15 cellular contexts compared by ENCODE assay signal in the genomic region with DNA sequence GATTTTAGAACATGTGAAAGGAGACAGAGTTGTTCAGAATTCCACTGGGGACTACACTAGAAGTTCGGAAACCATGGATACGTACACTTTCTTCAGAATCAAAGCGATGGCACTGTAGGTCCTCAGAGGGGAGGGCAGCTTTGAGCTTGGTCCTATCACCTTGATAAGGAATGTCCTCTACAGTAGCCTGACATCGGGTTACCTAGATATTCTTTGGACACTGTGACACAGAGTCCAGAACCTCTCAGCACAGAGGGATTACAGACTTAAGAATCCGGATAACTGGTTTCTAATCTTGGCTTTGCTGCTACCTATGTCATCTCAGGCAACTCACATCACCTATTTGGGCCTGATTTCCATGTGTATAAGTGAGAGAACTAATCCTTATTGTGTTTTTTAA. TPM values are rescaled to one million over a fixed set of nuclear protein-coding genes. Genes with fewer than 3 reads are reported as not detected.
DNase-seq lines count a peak whose midpoint lies in the region; ATAC-seq and TF ChIP-seq lines count a peak whose summit lies in the region.
"Had no signal": no experiment of that assay in that cellular context is flagged by ENCODE, and none has a peak within 500 bp of the region (broad histone marks: within the 10 kb centered on the region; RNA-seq: fewer than 3 reads in every experiment).

No MANE protein-coding gene starts in this region.

- H3K27me3 ChIP-seq in right cardiac atrium (ENCODE audit: control insufficient read depth, insufficient read depth) (no peaks in the 10 kb centered on the region), esophagus muscularis mucosa (no peaks in the 10 kb centered on the region), A673 (replicated peaks; ENCODE audit: insufficient read depth, low read depth, low read length, poor library complexity) (no peaks in the 10 kb centered on the region)
- H3K27me3 ChIP-seq in CD8-positive, alpha-beta memory T cell (ENCODE audit: insufficient read depth, low read length, poor library complexity, severe bottlenecking): no peaks in the 10 kb centered on the region

- POLR2A ChIA-PET in CD8-positive, alpha-beta memory T cell (lab: Charles Lee): no interaction called here
- POLR2A ChIA-PET in A673 (lab: Charles Lee; ENCODE audit: low non-redundant PET): no interaction called here

- peak overlapping the region in 5 of 7 donors; percentile 8 to 61 (median 22) for H3K4me3 Mint-ChIP-seq in CD8-positive, alpha-beta memory T cell
- no peak overlapping the region for H3K4me3 Mint-ChIP-seq in activated naive CD8-positive, alpha-beta T cell treated with anti-CD3 and anti-CD28 coated beads for 36 hours
- H3K4me3 Mint-ChIP-seq in natural killer cell treated with Interleukin-12 subunit alpha and Interleukin-12 subunit beta and Interleukin-15 and Interleukin-18, amount 100 ng/mL, for 72 hours: no peak overlapping the region

- H3K4me1 Mint-ChIP-seq in CD8-positive, alpha-beta memory T cell: peaks cover 82 to 97% (median 94%) of the 10 kb centered on the region in 3 donors
- peaks cover 84% of the 10 kb centered on the region for H3K4me1 Mint-ChIP-seq in activated naive CD8-positive, alpha-beta T cell treated with anti-CD3 and anti-CD28 coated beads for 36 hours
- H3K4me1 Mint-ChIP-seq in natural killer cell treated with Interleukin-12 subunit alpha and Interleukin-12 subunit beta and Interleukin-15 and Interleukin-18, amount 100 ng/mL, for 72 hours (ENCODE audit: low read depth in 2 of 2): peaks cover 52 to 55% of the 10 kb centered on the region in 2 donors

- peaks cover 15% of the 10 kb centered on the region for H3K36me3 ChIP-seq in CD8-positive, alpha-beta memory T cell (ENCODE audit: insufficient read depth, low read length)
- peaks cover 0 to 35% (median 2%) of the 10 kb centered on the region in 4 donors for H3K36me3 ChIP-seq in esophagus muscularis mucosa
- H3K36me3 ChIP-seq in A673 (ENCODE audit: insufficient read depth, low read length, poor library complexity, severe bottlenecking): peaks cover 71% of the 10 kb centered on the region

- no peak overlapping the region for H3K27ac ChIP-seq in right cardiac atrium (ENCODE audit: low read length)
- H3K27ac ChIP-seq in CD8-positive, alpha-beta memory T cell (ENCODE audit: low read depth, low read length): no peak overlapping the region
- no peak overlapping the region for H3K27ac ChIP-seq in esophagus muscularis mucosa (replicated peaks in 1 of 4)
- no peak overlapping the region for H3K27ac ChIP-seq in A673 (ENCODE audit: low read depth, low read length, poor library complexity, severe bottlenecking)
- H3K27ac ChIP-seq: KMS-11 had no signal

- no peak for TF ChIP-seq CTCF in esophagus muscularis mucosa (IDR thresholded peaks at IDR 0.05)
- TF ChIP-seq CTCF in A673 (conservative IDR thresholded peaks at IDR 0.05; ENCODE audit: low read depth, low read length): no peak

- no peak for TF ChIP-seq EP300 in esophagus muscularis mucosa (IDR thresholded peaks at IDR 0.05)

- DNase-seq in Right ventricle myocardium inferior (ENCODE audit: missing footprints) (no peak), right cardiac atrium (no peak), esophagus muscularis mucosa (ENCODE audit: extremely low spot score) (no peak), A673 (ENCODE audit: low spot score) (no peak)
- DNase-seq in CD8-positive, alpha-beta memory T cell: no peak
- no peak for DNase-seq in activated naive CD8-positive, alpha-beta T cell treated with anti-CD3 and anti-CD28 coated beads for 36 hours
- no peak for DNase-seq in natural killer cell treated with Interleukin-12 subunit alpha and Interleukin-12 subunit beta and Interleukin-15 and Interleukin-18, amount 100 ng/mL, for 72 hours (ENCODE audit: low spot score)
- DNase-seq: ACHN, H7, NCI-H1092, NCI-H2107, NCI-H226, NCI-H526 treated with DMSO at 0.1 percent for 48 hours, PC-3 had no signal

- no peaks in the 10 kb centered on the region for H3K27me3 Mint-ChIP-seq in CD8-positive, alpha-beta memory T cell
- H3K27me3 Mint-ChIP-seq in activated naive CD8-positive, alpha-beta T cell treated with anti-CD3 and anti-CD28 coated beads for 36 hours: no peaks in the 10 kb centered on the region
- H3K27me3 Mint-ChIP-seq in natural killer cell treated with Interleukin-12 subunit alpha and Interleukin-12 subunit beta and Interleukin-15 and Interleukin-18, amount 100 ng/mL, for 72 hours: no peaks in the 10 kb centered on the region

- ATAC-seq in Right ventricle myocardium inferior: peak; percentile 54
- no peak for ATAC-seq in right cardiac atrium
- ATAC-seq in natural killer cell treated with Interleukin-12 subunit alpha and Interleukin-12 subunit beta and Interleukin-15 and Interleukin-18, amount 100 ng/mL, for 72 hours: no peak
- ATAC-seq: PC-3 had no signal

- H3K9me3 Mint-ChIP-seq in CD8-positive, alpha-beta memory T cell: no peaks in the 10 kb centered on the region
- H3K9me3 Mint-ChIP-seq in activated naive CD8-positive, alpha-beta T cell treated with anti-CD3 and anti-CD28 coated beads for 36 hours: peaks cover 9% of the 10 kb centered on the region
- H3K9me3 Mint-ChIP-seq in natural killer cell treated with Interleukin-12 subunit alpha and Interleukin-12 subunit beta and Interleukin-15 and Interleukin-18, amount 100 ng/mL, for 72 hours: no peaks in the 10 kb centered on the region

- H3K4me1 ChIP-seq in right cardiac atrium (ENCODE audit: control insufficient read depth, insufficient read depth, low read length) (peaks cover 11% of the 10 kb centered on the region), esophagus muscularis mucosa (peaks cover 51 to 69% (median 61%) of the 10 kb centered on the region in 4 donors), A673 (ENCODE audit: insufficient read depth, low read length, poor library complexity, severe bottlenecking) (no peaks in the 10 kb centered on the region)
- H3K4me1 ChIP-seq in CD8-positive, alpha-beta memory T cell (ENCODE audit: insufficient read depth, low read length): peaks cover 78% of the 10 kb centered on the region

- CTCF ChIA-PET in CD8-positive, alpha-beta memory T cell (lab: Charles Lee): interaction anchor here (1.0 to 4.1 kb wide), 2 partner anchors 8 to 37 kb away, joined by 3 to 15 read pairs; no protein-coding TSS in a partner anchor
- CTCF ChIA-PET in A673 (lab: Charles Lee): no interaction called here

- intact Hi-C loops in Right ventricle myocardium inferior (cut with DNase I) (no loop called here), right cardiac atrium (cut with DNase I) (no loop called here), esophagus muscularis mucosa (cut with DNase I) (no loop called here), A673 (cut with micrococcal nuclease; ENCODE audit: unreplicated experiment) (no loop called here)

- peak overlapping the region; percentile 59 to 89 (median 70) for H3K27ac Mint-ChIP-seq in CD8-positive, alpha-beta memory T cell
- H3K27ac Mint-ChIP-seq in activated naive CD8-positive, alpha-beta T cell treated with anti-CD3 and anti-CD28 coated beads for 36 hours: peak overlapping the region; percentile 72
- H3K27ac Mint-ChIP-seq in natural killer cell treated with Interleukin-12 subunit alpha and Interleukin-12 subunit beta and Interleukin-15 and Interleukin-18, amount 100 ng/mL, for 72 hours: peak overlapping the region; percentile 33 to 84

- H3K9me3 ChIP-seq in right cardiac atrium (ENCODE audit: control insufficient read depth, low read length) (no peaks in the 10 kb centered on the region), esophagus muscularis mucosa (no peaks in the 10 kb centered on the region), A673 (ENCODE audit: low read depth, low read length, poor library complexity, severe bottlenecking) (no peaks in the 10 kb centered on the region)
- H3K9me3 ChIP-seq in CD8-positive, alpha-beta memory T cell (ENCODE audit: low read length): no peaks in the 10 kb centered on the region

- BruUV-seq in A673 (replicated peaks; lab: Mats Ljungman, UMichigan): no TSS peak

- no peak for TF ChIP-seq POLR2A in esophagus muscularis mucosa (IDR thresholded peaks at IDR 0.05; ENCODE audit: low read depth)

- peaks cover 0 to 82% (median 14%) of the 10 kb centered on the region in 3 donors for H3K36me3 Mint-ChIP-seq in CD8-positive, alpha-beta memory T cell
- H3K36me3 Mint-ChIP-seq in activated naive CD8-positive, alpha-beta T cell treated with anti-CD3 and anti-CD28 coated beads for 36 hours: peaks cover 64% of the 10 kb centered on the region
- H3K36me3 Mint-ChIP-seq in natural killer cell treated with Interleukin-12 subunit alpha and Interleukin-12 subunit beta and Interleukin-15 and Interleukin-18, amount 100 ng/mL, for 72 hours: peaks cover 30% of the 10 kb centered on the region

- 78% methylated on average over 5 of the region's 5 CpGs for WGBS in right cardiac atrium
- 86% methylated on average over 5 of the region's 5 CpGs for WGBS in esophagus muscularis mucosa

- H3K4me3 ChIP-seq in right cardiac atrium (ENCODE audit: low read length) (no peak overlapping the region), esophagus muscularis mucosa (no peak overlapping the region), A673 (ENCODE audit: low read depth, low read length, poor library complexity, severe bottlenecking) (no peak overlapping the region)
- no peak overlapping the region for H3K4me3 ChIP-seq in CD8-positive, alpha-beta memory T cell (ENCODE audit: low read length)

RNA-seq across cellular contexts. Expression of a gene that starts 14.0 kb away (rescaled TPM):
- total RNA-seq in Right ventricle myocardium inferior (133 TPM), right cardiac atrium (10 to 100 TPM; 22.9 to 31.3 (median 24.2) TPM), esophagus muscularis mucosa (1,000 to 10,000 TPM in 1 of 4 donors, 100 to 1,000 TPM in 3; 120 to 1,007 (median 283) TPM), A673 (2021) (114 and 140 TPM in 2 replicates)
- 12.4 TPM for polyA plus RNA-seq in right cardiac atrium
- 100 to 1,000 TPM; 115 to 121 TPM for total RNA-seq in CD8-positive, alpha-beta memory T cell
- 156 TPM for polyA plus RNA-seq in CD8-positive, alpha-beta memory T cell
- 10 to 100 TPM; 85.0 to 89.2 TPM for total RNA-seq in activated naive CD8-positive, alpha-beta T cell treated with anti-CD3 and anti-CD28 coated beads for 36 hours
- 1,000 to 10,000 TPM in 1 of 2 donors, 100 to 1,000 TPM in 1; 206 to 1,155 TPM for total RNA-seq in natural killer cell treated with Interleukin-12 subunit alpha and Interleukin-12 subunit beta and Interleukin-15 and Interleukin-18, amount 100 ng/mL, for 72 hours

Comparison
In these comparisons a context has a peak if more than half of its experiments do, and no peak if none do; other contexts are left out.
1. H3K4me3 Mint-ChIP-seq: peak in CD8-positive, alpha-beta memory T cell (5 of 7); none in activated naive CD8-positive, alpha-beta T cell treated with anti-CD3 and anti-CD28 coated beads for 36 hours (single experiment) and natural killer cell treated with Interleukin-12 subunit alpha and Interleukin-12 subunit beta and Interleukin-15 and Interleukin-18, amount 100 ng/mL, for 72 hours (single experiment).
2. Peak in every context shown above with its lines, with median percentiles within 50 percentile points of each other: H3K27ac Mint-ChIP-seq.